In genomic region chr15:41928637-41929620, GRCh38 we compare ENCODE assay signal across 8 cellular contexts. TPM values are rescaled to one million over a fixed set of nuclear protein-coding genes. Genes with fewer than 3 reads are reported as not detected.
DNase-seq lines count a peak whose midpoint lies in the region; ATAC-seq, FAIRE-seq and TF ChIP-seq lines count a peak whose summit lies in the region.

No MANE protein-coding gene starts in this region.

- H3K4me1 Mint-ChIP-seq in activated CD8-positive, alpha-beta memory T cell treated with anti-CD3 and anti-CD28 coated beads, Interleukin-2, amount 10 ng/mL, durations not matched to agents 7 days and 5 days = peaks cover 35% of the 10 kb centered on the region

- peak; percentile 82 for FAIRE-seq in GM12891 (lab: Jason Lieb, UNC)

- H3K4me3 Mint-ChIP-seq in activated CD8-positive, alpha-beta memory T cell treated with anti-CD3 and anti-CD28 coated beads, Interleukin-2, amount 10 ng/mL, durations not matched to agents 7 days and 5 days = no peak overlapping the region

- H3K4me3 ChIP-seq in heart left ventricle (no peak overlapping the region), uterus (no peak overlapping the region)

- H3K27ac ChIP-seq in heart left ventricle (peak overlapping the region; percentile 39 to 87 (median 78)), uterus (peak overlapping the region; percentile 31 to 79), foreskin keratinocyte (no peak overlapping the region)

- no peaks in the 10 kb centered on the region for H3K27me3 ChIP-seq in heart left ventricle
- no peaks in the 10 kb centered on the region for H3K27me3 ChIP-seq in uterus
- H3K27me3 ChIP-seq in foreskin keratinocyte = no peaks in the 10 kb centered on the region

- H3K36me3 ChIP-seq in heart left ventricle = peaks cover 0 to 39% (median 8%) of the 10 kb centered on the region in 9 donors
- no peaks in the 10 kb centered on the region for H3K36me3 ChIP-seq in uterus

- ATAC-seq in GM21528 (IDR thresholded peaks at IDR 0.05; ENCODE audit: low FRiP score, unreplicated experiment) (peak; percentile 46), heart left ventricle (peak; percentile 61 to 81 (median 74)), foreskin keratinocyte (no peak)
- ATAC-seq in activated CD8-positive, alpha-beta memory T cell treated with anti-CD3 and anti-CD28 coated beads, Interleukin-2, amount 10 ng/mL, durations not matched to agents 7 days and 5 days = no peak

- no peak overlapping the region for H3K27ac Mint-ChIP-seq in activated CD8-positive, alpha-beta memory T cell treated with anti-CD3 and anti-CD28 coated beads, Interleukin-2, amount 10 ng/mL, durations not matched to agents 7 days and 5 days

- no peaks in the 10 kb centered on the region for H3K9me3 ChIP-seq in heart left ventricle
- H3K9me3 ChIP-seq in uterus = no peaks in the 10 kb centered on the region

- DNase-seq in GM12891 (ENCODE audit: insufficient read length, low spot score) (no peak), NAMALWA (ENCODE audit: low spot score) (peak; percentile 36), heart left ventricle (peak in 4 of 5 donors; percentile 70 to 83 (median 78)), uterus (no peak), foreskin keratinocyte (no peak), NCI-H774 (lab: John Stamatoyannopoulos, UW) (no peak)
- no peak for DNase-seq in activated CD8-positive, alpha-beta memory T cell treated with anti-CD3 and anti-CD28 coated beads, Interleukin-2, amount 10 ng/mL, durations not matched to agents 7 days and 5 days

- CTCF ChIA-PET in activated CD8-positive, alpha-beta memory T cell treated with anti-CD3 and anti-CD28 coated beads, Interleukin-2, amount 10 ng/mL, durations not matched to agents 7 days and 5 days (lab: Charles Lee) = interaction anchor here (1.5 kb wide), 1 partner anchor 463 kb away, joined by 3 read pairs; no protein-coding TSS in a partner anchor

- intact Hi-C loops in heart left ventricle (cut with DNase I) (loop anchor here in 5 of 10 donors (5.0 to 10.0 kb wide), 2 partner anchors 43 to 126 kb away; partner anchors contain the start of gene EHD4 (in 4 of the 5)), uterus (cut with DNase I; ENCODE audit: low total_unique reads) (no loop called here)

- TF ChIP-seq POLR2A in GM12891 (IDR thresholded peaks at IDR 0.05; ENCODE audit: low read depth, low read length) = no peak; the same call in 1 of the 2 replicates
- TF ChIP-seq POLR2A in heart left ventricle (IDR thresholded peaks at IDR 0.05) = no peak
- TF ChIP-seq POLR2A in uterus (IDR thresholded peaks at IDR 0.05) = no peak

- H3K27me3 Mint-ChIP-seq in activated CD8-positive, alpha-beta memory T cell treated with anti-CD3 and anti-CD28 coated beads, Interleukin-2, amount 10 ng/mL, durations not matched to agents 7 days and 5 days = no peaks in the 10 kb centered on the region

- H3K4me1 ChIP-seq in heart left ventricle = peaks cover 44 to 99% (median 88%) of the 10 kb centered on the region in 12 donors
- no peaks in the 10 kb centered on the region for H3K4me1 ChIP-seq in uterus
- H3K4me1 ChIP-seq in foreskin keratinocyte = peaks cover 34% of the 10 kb centered on the region

- WGBS in heart left ventricle, 4 donors = 20 to 37% (median 24%) methylated on average over 15 to 16 of the region's 16 CpGs

- TF ChIP-seq CTCF in heart left ventricle (IDR thresholded peaks at IDR 0.05) = no peak
- no peak for TF ChIP-seq CTCF in uterus (IDR thresholded peaks at IDR 0.05)
- no peak for TF ChIP-seq CTCF in foreskin keratinocyte (conservative IDR thresholded peaks at IDR 0.05)

- peaks cover 4% of the 10 kb centered on the region for H3K36me3 Mint-ChIP-seq in activated CD8-positive, alpha-beta memory T cell treated with anti-CD3 and anti-CD28 coated beads, Interleukin-2, amount 10 ng/mL, durations not matched to agents 7 days and 5 days

- H3K9me3 Mint-ChIP-seq in activated CD8-positive, alpha-beta memory T cell treated with anti-CD3 and anti-CD28 coated beads, Interleukin-2, amount 10 ng/mL, durations not matched to agents 7 days and 5 days (ENCODE audit: low read depth) = no peaks in the 10 kb centered on the region

TF ChIP-seq in GM12891, 5 proteins besides CTCF, POLR2A, EP300 and RAD21:
- TF ChIP-seq POU2F2 (IDR thresholded peaks at IDR 0.05; ENCODE audit: low read depth, low read length) (no peak), PAX5 (IDR thresholded peaks at IDR 0.05; ENCODE audit: insufficient read depth, low read length, severe bottlenecking) (peak; percentile 25), SPI1 (IDR thresholded peaks at IDR 0.05; ENCODE audit: low read depth, low read length) (no peak), TAF1 (IDR thresholded peaks at IDR 0.05; ENCODE audit: low read depth, low read length) (no peak), POLR2AphosphoS5 (IDR thresholded peaks at IDR 0.05; ENCODE audit: low read depth, low read length) (0 out of 2 replicates have a peak, but pooled peaks have one; percentile 16)

RNA-seq across cellular contexts. Expression of gene SPTBN5, which starts 35.1 kb away (rescaled TPM):
- polyA plus RNA-seq in GM12891 (2012; ENCODE audit: low read depth, missing spikeins) = 0.08 TPM
- total RNA-seq in heart left ventricle = 1 to 10 TPM in 8 of 9 donors, under 1 TPM in 1; 0.31 to 5.6 (median 1.7) TPM
- 1 to 10 TPM; 1.3 to 3.2 TPM for polyA plus RNA-seq in heart left ventricle
- total RNA-seq in uterus = under 1 TPM in 3 of 4 donors, not detected in 1; 0.51 to 0.76 (median 0.61) TPM
- total RNA-seq in activated CD8-positive, alpha-beta memory T cell treated with anti-CD3 and anti-CD28 coated beads, Interleukin-2, amount 10 ng/mL, durations not matched to agents 7 days and 5 days = under 1 TPM; 0.54 to 0.91 TPM
- 0.63 and 1.4 TPM in 2 replicates for total RNA-seq in foreskin keratinocyte
- 0.35 and 1.1 TPM in 2 replicates for polyA plus RNA-seq in foreskin keratinocyte

RNA-seq across cellular contexts. Expression of gene EHD4, which starts 43.4 kb away (rescaled TPM):
- 24.4 TPM for polyA plus RNA-seq in GM12891 (2012; ENCODE audit: low read depth, missing spikeins)
- total RNA-seq in heart left ventricle (10 to 100 TPM; 28.2 to 70.8 (median 43.9) TPM), uterus (10 to 100 TPM; 12.8 to 45.2 (median 26.1) TPM), foreskin keratinocyte (52.5 and 52.9 TPM in 2 replicates)
- polyA plus RNA-seq in heart left ventricle (10 to 100 TPM; 25.6 to 46.5 TPM), foreskin keratinocyte (29.1 and 31.7 TPM in 2 replicates)
- 10 to 100 TPM; 15.6 to 19.8 TPM for total RNA-seq in activated CD8-positive, alpha-beta memory T cell treated with anti-CD3 and anti-CD28 coated beads, Interleukin-2, amount 10 ng/mL, durations not matched to agents 7 days and 5 days

Comparison
In these comparisons a context has a peak if more than half of its experiments do, and no peak if none do; other contexts are left out.
1. DNase-seq: peak in NAMALWA (single experiment) and heart left ventricle (4 of 5); none in GM12891 (single experiment), uterus (0 of 2), activated CD8-positive, alpha-beta memory T cell treated with anti-CD3 and anti-CD28 coated beads, Interleukin-2, amount 10 ng/mL, durations not matched to agents 7 days and 5 days (single experiment), foreskin keratinocyte (0 of 2) and NCI-H774 (single experiment).
2. ATAC-seq: peak in GM21528 (single experiment) and heart left ventricle (4 of 4); none in activated CD8-positive, alpha-beta memory T cell treated with anti-CD3 and anti-CD28 coated beads, Interleukin-2, amount 10 ng/mL, durations not matched to agents 7 days and 5 days (single experiment) and foreskin keratinocyte (single experiment).